In the genomic region with DNA sequence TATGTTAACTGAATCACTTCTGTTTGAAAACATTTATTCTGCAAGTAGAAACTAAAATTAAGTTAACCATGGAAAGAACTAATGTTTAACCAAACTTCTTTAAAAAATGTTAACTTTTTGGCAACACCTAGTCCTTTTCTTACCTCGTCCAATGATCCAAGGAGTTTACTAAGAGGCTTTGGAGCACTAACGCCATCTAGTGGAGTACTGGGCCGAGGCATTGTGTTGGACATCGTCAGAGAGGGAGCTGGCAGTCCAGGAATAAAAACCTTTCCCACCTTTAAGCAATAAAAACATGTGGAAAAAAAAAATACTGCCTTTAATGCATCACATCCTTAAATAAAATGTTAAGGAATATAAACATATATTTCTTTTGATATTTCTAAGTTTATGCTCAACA, we compare ENCODE assay signal across 12 cellular contexts. TPM values are rescaled to one million over a fixed set of nuclear protein-coding genes. Genes with fewer than 3 reads are reported as not detected.
DNase-seq lines count a peak whose midpoint lies in the region; ATAC-seq and TF ChIP-seq lines count a peak whose summit lies in the region.
"Not testable (repeated sequence)": the region's sequence is repeated elsewhere in the genome, so short reads cannot be mapped to it uniquely, and the experiment has no call there.
"Had no signal": no experiment of that assay in that cellular context is flagged by ENCODE, and none has a peak within 500 bp of the region (broad histone marks: within the 10 kb centered on the region; RNA-seq: fewer than 3 reads in every experiment).

No MANE protein-coding gene starts in this region.

- H3K36me3 Mint-ChIP-seq in activated CD4-positive, alpha-beta T cell treated with anti-CD3 and anti-CD28 coated beads, Interleukin-2, amount 10 ng/mL, durations not matched to agents 7 days and 5 days (ENCODE audit: low read depth); activated naive CD4-positive, alpha-beta T cell treated with anti-CD3 and anti-CD28 coated beads for 36 hours (ENCODE audit: low read depth): not testable (repeated sequence)

- not testable (repeated sequence) for H3K9me3 ChIP-seq in MG63, lower lobe of right lung, upper lobe of left lung

- POLR2A ChIA-PET in activated CD4-positive, alpha-beta T cell treated with anti-CD3 and anti-CD28 coated beads, Interleukin-2, amount 10 ng/mL, durations not matched to agents 7 days and 5 days (lab: Charles Lee), result not testable (repeated sequence)

- H3K36me3 ChIP-seq in MG63, lower lobe of right lung, upper lobe of left lung: not testable (repeated sequence)

- not testable (repeated sequence) for H3K9me3 Mint-ChIP-seq in activated CD4-positive, alpha-beta T cell treated with anti-CD3 and anti-CD28 coated beads, Interleukin-2, amount 10 ng/mL, durations not matched to agents 7 days and 5 days; activated naive CD4-positive, alpha-beta T cell treated with anti-CD3 and anti-CD28 coated beads for 36 hours

- not testable (repeated sequence) for TF ChIP-seq POLR2A in upper lobe of left lung (IDR thresholded peaks at IDR 0.05)

- DNase-seq in MG63 (peak; percentile 26), upper lobe of left lung (peak in 1 of 2 donors; percentile 49)
- peak; percentile 65 for DNase-seq in activated CD4-positive, alpha-beta T cell treated with anti-CD3 and anti-CD28 coated beads, Interleukin-2, amount 10 ng/mL, durations not matched to agents 7 days and 5 days
- peak; percentile 79 for DNase-seq in activated naive CD4-positive, alpha-beta T cell treated with anti-CD3 and anti-CD28 coated beads for 36 hours
- DNase-seq in epithelial cell of esophagus (ENCODE audit: low read depth); lower lobe of right lung: not testable (repeated sequence)
- DNase-seq in stimulated activated CD4-positive, alpha-beta T cell treated with anti-CD3 and anti-CD28 coated beads, Interleukin-1b, Interleukin-23, amount 100 ng/mL, for 4 hours (ENCODE audit: low read depth in 2 of 2), result peak; percentile 36 to 37

- not testable (repeated sequence) for TF ChIP-seq EP300 in upper lobe of left lung (IDR thresholded peaks at IDR 0.05)

- not testable (repeated sequence) for H3K4me1 ChIP-seq in lower lobe of right lung, upper lobe of left lung

- H3K27ac Mint-ChIP-seq in activated CD4-positive, alpha-beta T cell treated with anti-CD3 and anti-CD28 coated beads, Interleukin-2, amount 10 ng/mL, durations not matched to agents 7 days and 5 days; activated naive CD4-positive, alpha-beta T cell treated with anti-CD3 and anti-CD28 coated beads for 36 hours: not testable (repeated sequence)

- peak; percentile 2 for TF ChIP-seq CTCF in GM12873 (IDR thresholded peaks at IDR 0.05; ENCODE audit: insufficient read depth, low read depth, low read length, missing control alignments)
- TF ChIP-seq CTCF in epithelial cell of esophagus (IDR thresholded peaks at IDR 0.05; ENCODE audit: insufficient read depth, low read depth, low read length, missing control alignments), result peak; percentile 31
- TF ChIP-seq CTCF in lower lobe of right lung (IDR thresholded peaks at IDR 0.05), result peak; percentile 4
- peak in 2 of 6 experiments; percentile 15 to 28 for TF ChIP-seq CTCF in upper lobe of left lung (IDR thresholded peaks at IDR 0.05)

- H3K27me3 ChIP-seq in MG63; lower lobe of right lung (ENCODE audit: low read depth); upper lobe of left lung: not testable (repeated sequence)

- not testable (repeated sequence) for H3K4me3 Mint-ChIP-seq in activated CD4-positive, alpha-beta T cell treated with anti-CD3 and anti-CD28 coated beads, Interleukin-2, amount 10 ng/mL, durations not matched to agents 7 days and 5 days; activated naive CD4-positive, alpha-beta T cell treated with anti-CD3 and anti-CD28 coated beads for 36 hours

- 0 to 3% methylated on average over 3 to 4 of the region's 4 CpGs for WGBS in upper lobe of left lung, 2 donors

- H3K4me3 ChIP-seq in MG63; epithelial cell of esophagus (ENCODE audit: low read length); lower lobe of right lung; upper lobe of left lung: not testable (repeated sequence)

- CTCF ChIA-PET in activated CD4-positive, alpha-beta T cell treated with anti-CD3 and anti-CD28 coated beads, Interleukin-2, amount 10 ng/mL, durations not matched to agents 7 days and 5 days (lab: Charles Lee); activated naive CD4-positive, alpha-beta T cell treated with anti-CD3 and anti-CD28 coated beads for 36 hours (lab: Charles Lee): not testable (repeated sequence)

- H3K27me3 Mint-ChIP-seq in activated CD4-positive, alpha-beta T cell treated with anti-CD3 and anti-CD28 coated beads, Interleukin-2, amount 10 ng/mL, durations not matched to agents 7 days and 5 days; activated naive CD4-positive, alpha-beta T cell treated with anti-CD3 and anti-CD28 coated beads for 36 hours (ENCODE audit: low read depth): not testable (repeated sequence)

- intact Hi-C loops in activated naive CD4-positive, alpha-beta T cell treated with anti-CD3 and anti-CD28 coated beads for 36 hours (cut with micrococcal nuclease), result loop anchor here (2.0 kb wide), 1 partner anchor 72 kb away; no protein-coding TSS in a partner anchor
- intact Hi-C loops in lower lobe of right lung (cut with DNase I), result not testable (repeated sequence)

- H3K4me1 Mint-ChIP-seq in activated CD4-positive, alpha-beta T cell treated with anti-CD3 and anti-CD28 coated beads, Interleukin-2, amount 10 ng/mL, durations not matched to agents 7 days and 5 days; activated naive CD4-positive, alpha-beta T cell treated with anti-CD3 and anti-CD28 coated beads for 36 hours (ENCODE audit: low read depth): not testable (repeated sequence)

- peak; percentile 56 to 76 for ATAC-seq in lower lobe of right lung
- ATAC-seq in upper lobe of left lung (ENCODE audit: low FRiP score in 2 of 2), result peak; percentile 67 to 71

- not testable (repeated sequence) for H3K27ac ChIP-seq in lower lobe of right lung, upper lobe of left lung

RNA-seq across cellular contexts. Expression of a gene that starts 2.4 kb away (rescaled TPM):
- total RNA-seq in MG63 (2014; rRNA removed; shearing (Covaris generic); ENCODE audit: low replicate concordance), result 0.07 TPM in 2 replicates
- total RNA-seq in activated CD4-positive, alpha-beta T cell treated with anti-CD3 and anti-CD28 coated beads, Interleukin-2, amount 10 ng/mL, durations not matched to agents 7 days and 5 days, result under 1 TPM in 1 of 2 experiments, not detected in 1; 0.06 TPM
- total RNA-seq in activated naive CD4-positive, alpha-beta T cell treated with anti-CD3 and anti-CD28 coated beads for 36 hours, result under 1 TPM in 1 of 2 experiments, not detected in 1; 0.20 TPM
- total RNA-seq in lower lobe of right lung (0.21 TPM), upper lobe of left lung (1 to 10 TPM in 2 of 6 donors, under 1 TPM in 4; 0.13 to 2.1 (median 0.73) TPM)
- total RNA-seq: Calu3, H4, SK-MEL-5 had no signal

RNA-seq across cellular contexts. Expression of a gene that starts 16.5 kb away (rescaled TPM):
- total RNA-seq in MG63 (2014; rRNA removed; shearing (Covaris generic); ENCODE audit: low replicate concordance), result not detected in 2 replicates
- total RNA-seq in activated CD4-positive, alpha-beta T cell treated with anti-CD3 and anti-CD28 coated beads, Interleukin-2, amount 10 ng/mL, durations not matched to agents 7 days and 5 days, result not detected
- total RNA-seq in activated naive CD4-positive, alpha-beta T cell treated with anti-CD3 and anti-CD28 coated beads for 36 hours, result under 1 TPM in 1 of 2 experiments, not detected in 1; 0.10 TPM
- total RNA-seq in lower lobe of right lung (0.21 TPM), upper lobe of left lung (under 1 TPM in 1 of 6 donors, not detected in 5; 0.30 TPM)
- total RNA-seq: Calu3, H4, sigmoid colon, SK-MEL-5 had no signal
